Comparison of ENCODE assay signal across 17 cellular contexts in the genomic region with DNA sequence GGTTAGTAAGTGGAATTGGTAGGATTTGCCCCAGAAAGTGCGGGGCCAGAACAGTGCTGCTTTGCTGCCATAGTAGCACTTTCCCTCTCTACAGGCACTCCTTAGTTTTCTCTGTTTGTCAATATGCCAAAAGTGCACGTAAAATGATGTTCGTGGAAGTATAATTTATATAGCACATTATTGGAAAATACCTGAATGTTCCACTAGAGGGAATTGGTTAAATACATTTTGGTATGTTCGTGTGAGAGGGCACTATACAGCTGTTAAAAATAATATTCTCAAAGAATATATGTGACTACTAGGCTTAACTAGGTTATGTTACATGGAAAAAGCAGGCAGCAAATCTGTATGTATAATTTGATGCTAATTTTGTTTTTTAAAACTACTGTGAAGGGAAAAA.
DNase-seq lines count a peak whose midpoint lies in the region; ATAC-seq and TF ChIP-seq lines count a peak whose summit lies in the region.
"Had no signal": no experiment of that assay in that cellular context is flagged by ENCODE, and none has a peak within 500 bp of the region (broad histone marks: within the 10 kb centered on the region; RNA-seq: fewer than 3 reads in every experiment).

No MANE protein-coding gene starts in this region.

- no peak overlapping the region for H3K4me3 Mint-ChIP-seq in chondrocyte (ENCODE audit: unreplicated experiment)
- H3K4me3 Mint-ChIP-seq in osteocyte (ENCODE audit: unreplicated experiment): no peak overlapping the region
- no peak overlapping the region for H3K4me3 Mint-ChIP-seq in natural killer cell treated with Interleukin-12 subunit alpha and Interleukin-12 subunit beta and Interleukin-15 and Interleukin-18, amount 100 ng/mL, for 72 hours
- no peak overlapping the region for H3K4me3 Mint-ChIP-seq in CD8-positive, alpha-beta T cell
- H3K4me3 Mint-ChIP-seq: activated B cell treated with CpG ODN at 0.5 μM for 24 hours; activated naive CD8-positive, alpha-beta T cell treated with anti-CD3 and anti-CD28 coated beads, Interleukin-2, amount 50 U/mL, for 24 hours; CD14-positive monocyte; dendritic cell treated with granulocyte-macrophage colony-stimulating factor and Interleukin-4, amounts not matched to agents 40 ng/mL and 50 ng/mL, for 4 days had no signal

- no peaks in the 10 kb centered on the region for H3K27me3 ChIP-seq in MM.1S (replicated peaks; ENCODE audit: insufficient read depth, low read length)
- H3K27me3 ChIP-seq in CD8-positive, alpha-beta T cell (ENCODE audit: insufficient read depth, low read length): no peaks in the 10 kb centered on the region
- H3K27me3 ChIP-seq: right atrium auricular region had no signal

- H3K9me2 ChIP-seq in MM.1S (replicated peaks; ENCODE audit: insufficient read depth, low read length): no peaks in the 10 kb centered on the region

- H3K36me3 ChIP-seq in MM.1S (replicated peaks; ENCODE audit: insufficient read depth, low read length): no peaks in the 10 kb centered on the region
- H3K36me3 ChIP-seq in CD8-positive, alpha-beta T cell (ENCODE audit: insufficient read depth, low read length): no peaks in the 10 kb centered on the region
- H3K36me3 ChIP-seq: right atrium auricular region had no signal

- H3K27ac Mint-ChIP-seq in chondrocyte (ENCODE audit: unreplicated experiment) (no peak overlapping the region), osteocyte (ENCODE audit: unreplicated experiment) (no peak overlapping the region)
- H3K27ac Mint-ChIP-seq in natural killer cell treated with Interleukin-12 subunit alpha and Interleukin-12 subunit beta and Interleukin-15 and Interleukin-18, amount 100 ng/mL, for 72 hours: no peak overlapping the region
- H3K27ac Mint-ChIP-seq in CD8-positive, alpha-beta T cell: no peak overlapping the region
- H3K27ac Mint-ChIP-seq: activated B cell treated with CpG ODN at 0.5 μM for 24 hours; activated naive CD8-positive, alpha-beta T cell treated with anti-CD3 and anti-CD28 coated beads, Interleukin-2, amount 50 U/mL, for 24 hours; CD14-positive monocyte; dendritic cell treated with granulocyte-macrophage colony-stimulating factor and Interleukin-4, amounts not matched to agents 40 ng/mL and 50 ng/mL, for 4 days had no signal

- H3K36me3 Mint-ChIP-seq in chondrocyte (ENCODE audit: low read depth) (no peaks in the 10 kb centered on the region), osteocyte (ENCODE audit: unreplicated experiment) (no peaks in the 10 kb centered on the region)
- no peaks in the 10 kb centered on the region for H3K36me3 Mint-ChIP-seq in natural killer cell treated with Interleukin-12 subunit alpha and Interleukin-12 subunit beta and Interleukin-15 and Interleukin-18, amount 100 ng/mL, for 72 hours
- no peaks in the 10 kb centered on the region for H3K36me3 Mint-ChIP-seq in CD8-positive, alpha-beta T cell
- H3K36me3 Mint-ChIP-seq: CD14-positive monocyte had no signal

- peak; percentile 20 for DNase-seq in ELR (ENCODE audit: low read depth)
- no peak for DNase-seq in MM.1S
- DNase-seq in chondrocyte (ENCODE audit: low spot score): no peak
- no peak for DNase-seq in osteocyte (ENCODE audit: extremely low spot score, unreplicated experiment)
- no peak for DNase-seq in activated CD4-positive, alpha-beta T cell treated with anti-CD3 and anti-CD28 coated beads for 4 hours
- no peak for DNase-seq in natural killer cell treated with Interleukin-12 subunit alpha and Interleukin-12 subunit beta and Interleukin-15 and Interleukin-18, amount 100 ng/mL, for 72 hours (ENCODE audit: low spot score)
- no peak for DNase-seq in CD8-positive, alpha-beta T cell
- DNase-seq: activated B cell treated with CpG ODN at 0.5 μM for 24 hours; activated naive CD8-positive, alpha-beta T cell treated with anti-CD3 and anti-CD28 coated beads, Interleukin-2, amount 50 U/mL, for 24 hours; GF-D8; NCI-H1105; NCI-H526 treated with DMSO at 0.1 percent for 48 hours; stimulated activated naive CD4-positive, alpha-beta T cell had no signal

- TF ChIP-seq CTCF in MM.1S (IDR thresholded peaks at IDR 0.05; ENCODE audit: low read length) (peak; percentile 21; the same call in 1 of the 2 replicates), chondrocyte (IDR thresholded peaks at IDR 0.05) (peak; percentile 72), osteocyte (IDR thresholded peaks at IDR 0.05) (peak; percentile 19)
- TF ChIP-seq CTCF in CD8-positive, alpha-beta T cell (IDR thresholded peaks at IDR 0.05): no peak

- H3K4me1 ChIP-seq in MM.1S (ENCODE audit: low read length): no peaks in the 10 kb centered on the region
- H3K4me1 ChIP-seq in CD8-positive, alpha-beta T cell (ENCODE audit: insufficient read depth, low read length): no peaks in the 10 kb centered on the region
- H3K4me1 ChIP-seq: right atrium auricular region had no signal

- intact Hi-C loops in CD8-positive, alpha-beta T cell (cut with DNase I, micrococcal nuclease): no loop called here

- H3K27me3 Mint-ChIP-seq in chondrocyte (ENCODE audit: low read depth): peaks cover 37% of the 10 kb centered on the region
- peaks cover 34% of the 10 kb centered on the region for H3K27me3 Mint-ChIP-seq in osteocyte (ENCODE audit: unreplicated experiment)
- peaks cover 0 to 8% of the 10 kb centered on the region in 2 donors for H3K27me3 Mint-ChIP-seq in natural killer cell treated with Interleukin-12 subunit alpha and Interleukin-12 subunit beta and Interleukin-15 and Interleukin-18, amount 100 ng/mL, for 72 hours
- no peaks in the 10 kb centered on the region for H3K27me3 Mint-ChIP-seq in CD8-positive, alpha-beta T cell (ENCODE audit: low read depth)
- H3K27me3 Mint-ChIP-seq: activated B cell treated with CpG ODN at 0.5 μM for 24 hours; activated naive CD8-positive, alpha-beta T cell treated with anti-CD3 and anti-CD28 coated beads, Interleukin-2, amount 50 U/mL, for 24 hours; dendritic cell treated with granulocyte-macrophage colony-stimulating factor and Interleukin-4, amounts not matched to agents 40 ng/mL and 50 ng/mL, for 4 days had no signal

- H3K9me3 ChIP-seq in MM.1S (replicated peaks; ENCODE audit: insufficient read depth, low read length): no peaks in the 10 kb centered on the region
- H3K9me3 ChIP-seq in CD8-positive, alpha-beta T cell (ENCODE audit: low read length): no peaks in the 10 kb centered on the region
- H3K9me3 ChIP-seq: right atrium auricular region had no signal

- no peak overlapping the region for H3K4me3 ChIP-seq in MM.1S (ENCODE audit: low read length)
- no peak overlapping the region for H3K4me3 ChIP-seq in CD8-positive, alpha-beta T cell (ENCODE audit: low read depth, low read length)
- H3K4me3 ChIP-seq: right atrium auricular region had no signal

- no peak overlapping the region for H3K4me2 ChIP-seq in MM.1S (ENCODE audit: low read depth, low read length)

- CTCF ChIA-PET in CD8-positive, alpha-beta T cell (lab: Charles Lee): no interaction called here

- H3K9me3 Mint-ChIP-seq in chondrocyte (ENCODE audit: low read depth) (peaks cover 2% of the 10 kb centered on the region), osteocyte (ENCODE audit: unreplicated experiment) (no peaks in the 10 kb centered on the region)
- no peaks in the 10 kb centered on the region for H3K9me3 Mint-ChIP-seq in natural killer cell treated with Interleukin-12 subunit alpha and Interleukin-12 subunit beta and Interleukin-15 and Interleukin-18, amount 100 ng/mL, for 72 hours
- no peaks in the 10 kb centered on the region for H3K9me3 Mint-ChIP-seq in CD8-positive, alpha-beta T cell
- H3K9me3 Mint-ChIP-seq: activated B cell treated with CpG ODN at 0.5 μM for 24 hours; activated naive CD8-positive, alpha-beta T cell treated with anti-CD3 and anti-CD28 coated beads, Interleukin-2, amount 50 U/mL, for 24 hours; dendritic cell treated with granulocyte-macrophage colony-stimulating factor and Interleukin-4, amounts not matched to agents 40 ng/mL and 50 ng/mL, for 4 days had no signal

- no peak for ATAC-seq in natural killer cell treated with Interleukin-12 subunit alpha and Interleukin-12 subunit beta and Interleukin-15 and Interleukin-18, amount 100 ng/mL, for 72 hours
- ATAC-seq in CD8-positive, alpha-beta T cell: no peak
- no peak for ATAC-seq in HG03175 (IDR thresholded peaks at IDR 0.05; ENCODE audit: unreplicated experiment)
- ATAC-seq: activated naive CD8-positive, alpha-beta T cell treated with anti-CD3 and anti-CD28 coated beads, Interleukin-2, amount 50 U/mL, for 24 hours had no signal

- H2AFZ ChIP-seq in MM.1S (ENCODE audit: low read length): no peak overlapping the region

- no peaks in the 10 kb centered on the region for H3K79me2 ChIP-seq in MM.1S (ENCODE audit: low read length)

- no peaks in the 10 kb centered on the region for H3F3A ChIP-seq in MM.1S (ENCODE audit: insufficient read depth, low read length)

- H3K27ac ChIP-seq in MM.1S (ENCODE audit: low read length): no peak overlapping the region
- H3K27ac ChIP-seq in CD8-positive, alpha-beta T cell (ENCODE audit: low read depth, low read length): no peak overlapping the region
- H3K27ac ChIP-seq: right atrium auricular region had no signal

- POLR2A ChIA-PET in CD8-positive, alpha-beta T cell (lab: Charles Lee): interaction anchor here (1.1 kb wide), 1 partner anchor 14 kb away, joined by 3 read pairs; no protein-coding TSS in a partner anchor

- H3K9ac ChIP-seq in MM.1S (ENCODE audit: low read length): no peak overlapping the region

- H3K4me1 Mint-ChIP-seq in chondrocyte (ENCODE audit: low read depth) (no peaks in the 10 kb centered on the region), osteocyte (ENCODE audit: unreplicated experiment) (no peaks in the 10 kb centered on the region)
- H3K4me1 Mint-ChIP-seq in natural killer cell treated with Interleukin-12 subunit alpha and Interleukin-12 subunit beta and Interleukin-15 and Interleukin-18, amount 100 ng/mL, for 72 hours (ENCODE audit: low read depth in 2 of 2): no peaks in the 10 kb centered on the region
- H3K4me1 Mint-ChIP-seq in CD8-positive, alpha-beta T cell (ENCODE audit: low read depth): no peaks in the 10 kb centered on the region
- H3K4me1 Mint-ChIP-seq: activated B cell treated with CpG ODN at 0.5 μM for 24 hours; activated naive CD8-positive, alpha-beta T cell treated with anti-CD3 and anti-CD28 coated beads, Interleukin-2, amount 50 U/mL, for 24 hours; CD14-positive monocyte had no signal

- H4K20me1 ChIP-seq in MM.1S (ENCODE audit: insufficient read depth, low read length): no peaks in the 10 kb centered on the region
